ENCODE assay signal across 8 cellular contexts in genomic region chr2:241950878-241951331, GRCh38.
DNase-seq lines count a peak whose midpoint lies in the region; ATAC-seq and TF ChIP-seq lines count a peak whose summit lies in the region.

No MANE protein-coding gene starts in this region.

- no peak overlapping the region for H3K4me3 Mint-ChIP-seq in progenitor cell of endocrine pancreas (ENCODE audit: low read depth)

- TF ChIP-seq CTCF in progenitor cell of endocrine pancreas (IDR thresholded peaks at IDR 0.05; ENCODE audit: unreplicated experiment), result peak; percentile 96

- DNase-seq in DMS79 (lab: John Stamatoyannopoulos, UW), result peak; percentile 43
- peak; percentile 62 for DNase-seq in KBM-7
- DNase-seq in SK-MEL-5 (ENCODE audit: low read depth, low spot score), result peak; percentile 84
- DNase-seq in activated naive CD4-positive, alpha-beta T cell treated with anti-CD3 and anti-CD28 coated beads, Interleukin-2, amount 50 U/mL, for 16 hours, result peak; percentile 71
- peak; percentile 84 for DNase-seq in Right ventricle myocardium inferior (ENCODE audit: missing footprints)
- DNase-seq in progenitor cell of endocrine pancreas (ENCODE audit: low spot score, unreplicated experiment), result peak; percentile 76
- peak; percentile 76 for DNase-seq in ureter (ENCODE audit: low spot score)

- no peak overlapping the region for H3K27ac Mint-ChIP-seq in progenitor cell of endocrine pancreas

- intact Hi-C loops in Right ventricle myocardium inferior (cut with DNase I), result no loop called here

- H3K4me1 Mint-ChIP-seq in progenitor cell of endocrine pancreas (ENCODE audit: low read depth), result peaks cover 2% of the 10 kb centered on the region

- in situ Hi-C loops in KBM-7 (cut with MboI; ENCODE audit: low pct_unique_long_range_greater_than_20kb, low sequenced_read_pairs), result no loop called here
- in situ Hi-C loops in SK-MEL-5 (cut with HindIII; ENCODE audit: low pct_unique_long_range_greater_than_20kb, low sequenced_read_pairs), result no loop called here

- peaks cover 23% of the 10 kb centered on the region for H3K27me3 Mint-ChIP-seq in progenitor cell of endocrine pancreas

- peaks cover 3% of the 10 kb centered on the region for H3K9me3 Mint-ChIP-seq in progenitor cell of endocrine pancreas (ENCODE audit: low read depth)

- ATAC-seq in Right ventricle myocardium inferior (peak; percentile 49), HG02588 (IDR thresholded peaks at IDR 0.05; ENCODE audit: unreplicated experiment) (no peak)

- no peaks in the 10 kb centered on the region for H3K36me3 Mint-ChIP-seq in progenitor cell of endocrine pancreas (ENCODE audit: insufficient read depth)
